Comparison of ENCODE assay signal across 18 cellular contexts in genomic region chr13:21897140-21897539, GRCh38.
DNase-seq lines count a peak whose midpoint lies in the region; ATAC-seq and TF ChIP-seq lines count a peak whose summit lies in the region.
"Had no signal": no experiment of that assay in that cellular context is flagged by ENCODE, and none has a peak within 500 bp of the region (broad histone marks: within the 10 kb centered on the region; RNA-seq: fewer than 3 reads in every experiment).

No MANE protein-coding gene starts in this region.

- H2BK120ac ChIP-seq in H9 (ENCODE audit: low read depth, low read length, poor library complexity, severe bottlenecking) = no peak overlapping the region

- H3K4me1 ChIP-seq in H9 (ENCODE audit: insufficient read depth, low read length) (no peaks in the 10 kb centered on the region), Caco-2 (peaks cover 8% of the 10 kb centered on the region; the same call in 1 of the 2 replicates)
- H3K4me1 ChIP-seq: BLaER1 had no signal

- H3K27me3 Mint-ChIP-seq in H9 (ENCODE audit: low read depth) = no peaks in the 10 kb centered on the region; the same call in 1 of the 2 replicates
- no peaks in the 10 kb centered on the region for H3K27me3 Mint-ChIP-seq in nephron (ENCODE audit: low read depth)
- H3K27me3 Mint-ChIP-seq in Caco-2 (ENCODE audit: insufficient read depth, unreplicated experiment) = no peaks in the 10 kb centered on the region
- H3K27me3 Mint-ChIP-seq: B cell; CD4-positive, CD25-positive, alpha-beta regulatory T cell had no signal

- no peak overlapping the region for H3K56ac ChIP-seq in H9 (ENCODE audit: insufficient read length, low read depth, low read length)

- no peak overlapping the region for H3K9ac ChIP-seq in H9 (ENCODE audit: extremely low read depth, insufficient read length, low read length)
- H3K9ac ChIP-seq: BLaER1 had no signal

- H3K9me3 ChIP-seq in H9 (ENCODE audit: control insufficient read depth, low read depth, low read length) (no peaks in the 10 kb centered on the region), Caco-2 (no peaks in the 10 kb centered on the region)
- H3K9me3 ChIP-seq: BLaER1 had no signal

- H2BK5ac ChIP-seq in H9 (ENCODE audit: insufficient read length, low read length) = no peak overlapping the region

- H3K79me2 ChIP-seq in H9 (ENCODE audit: insufficient read depth, low read length) = no peaks in the 10 kb centered on the region

- H3K4me3 ChIP-seq in Caco-2 (ENCODE audit: low read depth, low read length) = no peak overlapping the region
- H3K4me3 ChIP-seq: BLaER1 had no signal

- BruUV-seq in Caco-2 (replicated peaks; lab: Mats Ljungman, UMichigan) = no TSS peak

- no CpG with 5 or more reads among the region's 6 CpGs for WGBS in H9 (ENCODE audit: extremely low coverage, insufficient read length, low lambda C conversion rate)

- H3K27ac Mint-ChIP-seq in H9 (no peak overlapping the region), nephron (peak overlapping the region in 2 of 3 experiments; percentile 61 to 82), Caco-2 (ENCODE audit: unreplicated experiment) (no peak overlapping the region)
- H3K27ac Mint-ChIP-seq: B cell; CD8-positive, alpha-beta T cell had no signal

- H3K4me1 Mint-ChIP-seq in H9 (peaks cover 5 to 17% of the 10 kb centered on the region in 2 experiments), nephron (peaks cover 52% of the 10 kb centered on the region), Caco-2 (ENCODE audit: low read depth, unreplicated experiment) (peaks cover 17% of the 10 kb centered on the region)
- H3K4me1 Mint-ChIP-seq: B cell had no signal

- H3T11ph ChIP-seq in H9 (ENCODE audit: low read length) = no peak overlapping the region

- no peak overlapping the region for H2BK12ac ChIP-seq in H9 (ENCODE audit: insufficient read length, low read depth, low read length)

- no peak overlapping the region for H4K91ac ChIP-seq in H9 (ENCODE audit: insufficient read length, low read depth, low read length)

- H3K36me3 ChIP-seq in Caco-2 (ENCODE audit: control insufficient read depth, insufficient read depth, low read length) = no peaks in the 10 kb centered on the region
- H3K36me3 ChIP-seq: BLaER1 had no signal

- no peaks in the 10 kb centered on the region for H3K36me3 Mint-ChIP-seq in H9 (ENCODE audit: insufficient read depth in 1 of 3, low read depth in 3 of 3)
- no peaks in the 10 kb centered on the region for H3K36me3 Mint-ChIP-seq in nephron (ENCODE audit: low read depth)
- H3K36me3 Mint-ChIP-seq in Caco-2 (ENCODE audit: insufficient read depth, unreplicated experiment) = no peaks in the 10 kb centered on the region
- H3K36me3 Mint-ChIP-seq: CD4-positive, CD25-positive, alpha-beta regulatory T cell; CD8-positive, alpha-beta T cell had no signal

- H3K79me1 ChIP-seq in H9 (ENCODE audit: insufficient read depth, low read depth, low read length, poor library complexity, severe bottlenecking) = no peaks in the 10 kb centered on the region

- H3K4ac ChIP-seq in H9 (ENCODE audit: low read depth, low read length) = no peak overlapping the region

- H3K14ac ChIP-seq in H9 (ENCODE audit: insufficient read depth, low read length) = no peak overlapping the region

- TF ChIP-seq CTCF in H9 (conservative IDR thresholded peaks at IDR 0.05) = no peak
- TF ChIP-seq CTCF in nephron (IDR thresholded peaks at IDR 0.05; ENCODE audit: unreplicated experiment in 3 of 3) = no peak
- no peak for TF ChIP-seq CTCF in Caco-2 (IDR thresholded peaks at IDR 0.05; ENCODE audit: insufficient read depth in 1 of 2, low read depth in 1 of 2, low read length in 1 of 2, severe bottlenecking in 1 of 2, unreplicated experiment in 1 of 2)

- no peak overlapping the region for H3K23ac ChIP-seq in H9 (ENCODE audit: insufficient read length, low read depth, low read length)

- H3K27me3 ChIP-seq in H9 (ENCODE audit: insufficient read depth, low read length) = no peaks in the 10 kb centered on the region
- H3K27me3 ChIP-seq in Caco-2 (replicated peaks; ENCODE audit: control insufficient read depth, insufficient read depth, low read length) = no peaks in the 10 kb centered on the region
- H3K27me3 ChIP-seq: BLaER1 had no signal

- no peak overlapping the region for H3K18ac ChIP-seq in H9 (ENCODE audit: insufficient read length, low read depth, low read length)

- no peaks in the 10 kb centered on the region for H4K20me1 ChIP-seq in H9 (ENCODE audit: control insufficient read depth, insufficient read depth, insufficient read length)
- H4K20me1 ChIP-seq: BLaER1 had no signal

- CTCF ChIA-PET in Caco-2 (lab: Charles Lee) = no interaction called here

- H3K9me3 Mint-ChIP-seq in H9 = no peaks in the 10 kb centered on the region
- no peaks in the 10 kb centered on the region for H3K9me3 Mint-ChIP-seq in nephron
- H3K9me3 Mint-ChIP-seq in Caco-2 (ENCODE audit: unreplicated experiment) = no peaks in the 10 kb centered on the region
- H3K9me3 Mint-ChIP-seq: CD4-positive, CD25-positive, alpha-beta regulatory T cell; CD8-positive, alpha-beta T cell had no signal

- no peak overlapping the region for H3K4me2 ChIP-seq in H9 (ENCODE audit: insufficient read depth, insufficient read length, low read length)
- H3K4me2 ChIP-seq: BLaER1 had no signal

- H2BK15ac ChIP-seq in H9 (ENCODE audit: low read depth, low read length) = no peak overlapping the region

- peak; percentile 29 for DNase-seq in NCI-H1092 treated with DMSO at 0.1 percent for 48 hours (lab: John Stamatoyannopoulos, UW)
- no peak for DNase-seq in NCI-H1092 (lab: John Stamatoyannopoulos, UW)
- no peak for DNase-seq in Right ventricle myocardium superior
- DNase-seq in cardiac septum (ENCODE audit: low spot score) = no peak
- DNase-seq in H9 = peak; percentile 8
- no peak for DNase-seq in Caco-2
- DNase-seq: CD4-positive, CD25-positive, alpha-beta regulatory T cell; CD8-positive, alpha-beta T cell; DMS 273 treated with DMSO at 0.1 percent for 48 hours; DND-41; GOT3; HCEC 1CT had no signal

- no peak overlapping the region for H2AK5ac ChIP-seq in H9 (ENCODE audit: insufficient read length, low read length)

- H3K27ac ChIP-seq in H9 (ENCODE audit: insufficient read length, low read depth, low read length) = no peak overlapping the region
- H3K27ac ChIP-seq: 22Rv1, BLaER1, C4-2B had no signal

- intact Hi-C loops in Right ventricle myocardium superior (cut with DNase I) (no loop called here), cardiac septum (cut with DNase I) (no loop called here), Caco-2 (cut with micrococcal nuclease; ENCODE audit: unreplicated experiment) (no loop called here)

- H4K8ac ChIP-seq in H9 (replicated peaks; ENCODE audit: insufficient read length, low read depth, low read length) = no peak overlapping the region

- POLR2A ChIA-PET in Caco-2 (lab: Charles Lee) = no interaction called here

- H2BK20ac ChIP-seq in H9 (ENCODE audit: low read depth, low read length, poor library complexity, severe bottlenecking) = no peak overlapping the region

- ATAC-seq in Right ventricle myocardium superior (ENCODE audit: poor library complexity) (peak; percentile 60), HG03520 (IDR thresholded peaks at IDR 0.05; ENCODE audit: unreplicated experiment) (no peak)
- ATAC-seq: CD8-positive, alpha-beta T cell had no signal

- no peak overlapping the region for H3K4me3 Mint-ChIP-seq in H9
- no peak overlapping the region for H3K4me3 Mint-ChIP-seq in nephron
- H3K4me3 Mint-ChIP-seq in Caco-2 (ENCODE audit: unreplicated experiment) = no peak overlapping the region
- H3K4me3 Mint-ChIP-seq: B cell; CD4-positive, CD25-positive, alpha-beta regulatory T cell; CD8-positive, alpha-beta T cell had no signal

- no peaks in the 10 kb centered on the region for H3K23me2 ChIP-seq in H9 (ENCODE audit: insufficient read length, low read depth, low read length, poor library complexity, severe bottlenecking)

- no peak overlapping the region for H4K5ac ChIP-seq in H9 (ENCODE audit: insufficient read length, low read depth, low read length)

- no peak overlapping the region for H2AFZ ChIP-seq in H9 (ENCODE audit: low read length)

Comparison
In these comparisons a context has a peak if more than half of its experiments do, and no peak if none do; other contexts are left out.
1. DNase-seq: peak in NCI-H1092 treated with DMSO at 0.1 percent for 48 hours (single experiment) and H9 (single experiment); none in NCI-H1092 (single experiment), Right ventricle myocardium superior (single experiment), cardiac septum (single experiment) and Caco-2 (0 of 2).
2. H3K27ac Mint-ChIP-seq: peak in nephron (2 of 3); none in H9 (0 of 3) and Caco-2 (single experiment).